In the genomic region with DNA sequence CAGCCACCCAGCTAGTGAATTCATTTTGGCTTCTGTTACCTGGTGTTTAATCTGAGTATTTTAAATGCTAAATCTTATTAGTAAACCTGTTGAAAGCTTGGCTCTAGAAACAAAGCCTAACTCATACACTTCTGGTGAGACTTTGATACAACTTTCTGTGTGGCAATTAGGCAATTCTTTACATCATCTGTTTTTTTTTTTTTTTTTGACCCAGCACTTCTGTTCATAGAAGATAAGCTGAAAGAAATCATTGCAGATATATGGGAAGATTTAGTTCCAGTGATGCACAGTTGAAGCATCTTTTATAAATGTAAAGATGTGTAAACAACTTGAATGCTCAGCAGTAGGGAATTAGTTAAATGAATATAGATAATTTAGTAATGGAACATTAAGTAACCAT, we compare ENCODE assay signal across 20 cellular contexts. TPM values are rescaled to one million over a fixed set of nuclear protein-coding genes. Genes with fewer than 3 reads are reported as not detected.
DNase-seq lines count a peak whose midpoint lies in the region; ATAC-seq and TF ChIP-seq lines count a peak whose summit lies in the region.
"Had no signal": no experiment of that assay in that cellular context is flagged by ENCODE, and none has a peak within 500 bp of the region (broad histone marks: within the 10 kb centered on the region; RNA-seq: fewer than 3 reads in every experiment).

No MANE protein-coding gene starts in this region.

- TF ChIP-seq CTCF in GM13976 (IDR thresholded peaks at IDR 0.05; ENCODE audit: borderline replicate concordance, control extremely low read depth, extremely low read depth, insufficient read depth, missing control alignments): no peak

- H3K27ac Mint-ChIP-seq in stimulated activated naive CD8-positive, alpha-beta T cell treated with anti-CD3 and anti-CD28 coated beads, Interleukin-15, Interleukin-2, amounts not matched to agents 100 ng/mL and 50 ng/mL, for 24 hours: peak overlapping the region; percentile 9
- peak overlapping the region in 1 of 2 donors; percentile 69 for H3K27ac Mint-ChIP-seq in stimulated activated naive CD8-positive, alpha-beta T cell treated with anti-CD3 and anti-CD28 coated beads, Interleukin-15, amount 100 ng/mL, for 72 hours
- H3K27ac Mint-ChIP-seq in naive thymus-derived CD8-positive, alpha-beta T cell: peak overlapping the region in 6 of 10 donors; percentile 8 to 79 (median 52)
- H3K27ac Mint-ChIP-seq: IgD-negative memory B cell had no signal

- H3K36me3 Mint-ChIP-seq in stimulated activated naive CD8-positive, alpha-beta T cell treated with anti-CD3 and anti-CD28 coated beads, Interleukin-15, Interleukin-2, amounts not matched to agents 100 ng/mL and 50 ng/mL, for 24 hours (ENCODE audit: low read depth): peaks cover 38% of the 10 kb centered on the region
- H3K36me3 Mint-ChIP-seq in naive thymus-derived CD8-positive, alpha-beta T cell: peaks cover 0 to 75% (median 15%) of the 10 kb centered on the region in 3 donors

- H3K9me3 Mint-ChIP-seq in stimulated activated naive CD8-positive, alpha-beta T cell treated with anti-CD3 and anti-CD28 coated beads, Interleukin-15, Interleukin-2, amounts not matched to agents 100 ng/mL and 50 ng/mL, for 24 hours: no peaks in the 10 kb centered on the region
- H3K9me3 Mint-ChIP-seq in stimulated activated naive CD8-positive, alpha-beta T cell treated with anti-CD3 and anti-CD28 coated beads, Interleukin-15, amount 100 ng/mL, for 72 hours: no peaks in the 10 kb centered on the region
- no peaks in the 10 kb centered on the region for H3K9me3 Mint-ChIP-seq in naive thymus-derived CD8-positive, alpha-beta T cell

- ATAC-seq in stimulated activated naive CD8-positive, alpha-beta T cell treated with anti-CD3 and anti-CD28 coated beads, Interleukin-15, amount 100 ng/mL, for 72 hours: no peak
- ATAC-seq in naive thymus-derived CD8-positive, alpha-beta T cell: no peak
- no peak for ATAC-seq in GM18867 (IDR thresholded peaks at IDR 0.05; ENCODE audit: unreplicated experiment)

- H3K27me3 Mint-ChIP-seq in stimulated activated naive CD8-positive, alpha-beta T cell treated with anti-CD3 and anti-CD28 coated beads, Interleukin-15, Interleukin-2, amounts not matched to agents 100 ng/mL and 50 ng/mL, for 24 hours: no peaks in the 10 kb centered on the region
- no peaks in the 10 kb centered on the region for H3K27me3 Mint-ChIP-seq in stimulated activated naive CD8-positive, alpha-beta T cell treated with anti-CD3 and anti-CD28 coated beads, Interleukin-15, amount 100 ng/mL, for 72 hours
- no peaks in the 10 kb centered on the region for H3K27me3 Mint-ChIP-seq in naive thymus-derived CD8-positive, alpha-beta T cell
- H3K27me3 Mint-ChIP-seq: IgD-negative memory B cell had no signal

- in situ Hi-C loops in GM13976 (cut with MboI; ENCODE audit: low sequenced_read_pairs, unreplicated experiment): no loop called here

- H3K4me1 Mint-ChIP-seq in stimulated activated naive CD8-positive, alpha-beta T cell treated with anti-CD3 and anti-CD28 coated beads, Interleukin-15, Interleukin-2, amounts not matched to agents 100 ng/mL and 50 ng/mL, for 24 hours (ENCODE audit: low read depth): no peaks in the 10 kb centered on the region
- H3K4me1 Mint-ChIP-seq in stimulated activated naive CD8-positive, alpha-beta T cell treated with anti-CD3 and anti-CD28 coated beads, Interleukin-15, amount 100 ng/mL, for 72 hours: peaks cover 10% of the 10 kb centered on the region
- peaks cover 0 to 5% (median 3%) of the 10 kb centered on the region in 4 donors for H3K4me1 Mint-ChIP-seq in naive thymus-derived CD8-positive, alpha-beta T cell

- POLR2A ChIA-PET in naive thymus-derived CD8-positive, alpha-beta T cell (lab: Charles Lee): no interaction called here

- no peak overlapping the region for H3K4me3 Mint-ChIP-seq in stimulated activated naive CD8-positive, alpha-beta T cell treated with anti-CD3 and anti-CD28 coated beads, Interleukin-15, Interleukin-2, amounts not matched to agents 100 ng/mL and 50 ng/mL, for 24 hours
- no peak overlapping the region for H3K4me3 Mint-ChIP-seq in stimulated activated naive CD8-positive, alpha-beta T cell treated with anti-CD3 and anti-CD28 coated beads, Interleukin-15, amount 100 ng/mL, for 72 hours
- H3K4me3 Mint-ChIP-seq in naive thymus-derived CD8-positive, alpha-beta T cell: no peak overlapping the region
- H3K4me3 Mint-ChIP-seq: CD14-positive monocyte, IgD-negative memory B cell had no signal

- peak; percentile 18 for DNase-seq in DMS 273 (lab: John Stamatoyannopoulos, UW; ENCODE audit: unreplicated experiment)
- no peak for DNase-seq in DMS 273 treated with DMSO at 0.1 percent for 48 hours (lab: John Stamatoyannopoulos, UW)
- DNase-seq in stimulated activated naive CD8-positive, alpha-beta T cell treated with anti-CD3 and anti-CD28 coated beads, Interleukin-15, amount 100 ng/mL, for 72 hours: no peak
- DNase-seq in naive thymus-derived CD8-positive, alpha-beta T cell: no peak
- DNase-seq in stimulated activated naive CD4-positive, alpha-beta T cell (lab: John Stamatoyannopoulos, UW): no peak
- DNase-seq in GM13976 (ENCODE audit: low spot score): no peak
- DNase-seq: 8988T, GF-D8, GOT3, Kasumi-1, MG63, NCI-H1048, NCI-H1694, Right ventricle myocardium superior had no signal

RNA-seq across cellular contexts. Expression of gene ABCC11, which starts 21.7 kb away (rescaled TPM):
- total RNA-seq in naive thymus-derived CD8-positive, alpha-beta T cell: under 1 TPM in 1 of 2 experiments, not detected in 1; 0.26 TPM
- under 1 TPM in 1 of 3 donors, not detected in 2; 0.05 TPM for polyA plus RNA-seq in naive thymus-derived CD8-positive, alpha-beta T cell
- total RNA-seq: Daoy, NCI-H460, Right ventricle myocardium superior had no signal
- polyA plus RNA-seq: CD14-positive monocyte, IgD-negative memory B cell had no signal

RNA-seq across cellular contexts. Expression of gene LONP2, which starts 24.9 kb away (rescaled TPM):
- total RNA-seq in naive thymus-derived CD8-positive, alpha-beta T cell: 100 to 1,000 TPM; 104 to 114 TPM
- 10 to 100 TPM; 37.2 to 44.5 (median 37.3) TPM for polyA plus RNA-seq in naive thymus-derived CD8-positive, alpha-beta T cell
